ENCODE assay signal across 8 cellular contexts in genomic region chr4:75514131-75514948, GRCh38. TPM values are rescaled to one million over a fixed set of nuclear protein-coding genes. Genes with fewer than 3 reads are reported as not detected.
DNase-seq lines count a peak whose midpoint lies in the region; ATAC-seq and TF ChIP-seq lines count a peak whose summit lies in the region.

RCHY1 (minus strand) TSS chr4:75514403; CDS start chr4:75514286, 117 bp downstream.
THAP6 (plus strand) TSS chr4:75514473; CDS start chr4:75515453, 980 bp downstream.

- H3K9me3 ChIP-seq in T-helper 17 cell (ENCODE audit: control insufficient read depth, low read length, poor library complexity, severe bottlenecking) (no peaks in the 10 kb centered on the region), right atrium auricular region (no peaks in the 10 kb centered on the region), vagina (no peaks in the 10 kb centered on the region)

- peak; percentile 94 for ATAC-seq in HG02885 (IDR thresholded peaks at IDR 0.05; ENCODE audit: poor library complexity, unreplicated experiment)
- peak; percentile 87 for ATAC-seq in T-helper 17 cell

- peaks cover 37% of the 10 kb centered on the region for H3K4me1 Mint-ChIP-seq in T-helper 17 cell

- H3K27me3 ChIP-seq in right atrium auricular region (no peaks in the 10 kb centered on the region), vagina (no peaks in the 10 kb centered on the region)

- intact Hi-C loops in vagina (cut with DNase I), result no loop called here

- TF ChIP-seq POLR2A in GM15510 (IDR thresholded peaks at IDR 0.05; ENCODE audit: borderline replicate concordance, extremely low read depth, insufficient read length), result peak; percentile 92
- TF ChIP-seq POLR2A in vagina (IDR thresholded peaks at IDR 0.05), result peak in 1 of 2 donors; percentile 43

- H3K27ac Mint-ChIP-seq in T-helper 17 cell, result no peak within 1 kb of the TSS

- no peaks in the 10 kb centered on the region for H3K27me3 Mint-ChIP-seq in T-helper 17 cell

- H3K36me3 Mint-ChIP-seq in T-helper 17 cell (ENCODE audit: low read depth), result peaks cover 5% of the 10 kb centered on the region

- H3K36me3 ChIP-seq in right atrium auricular region (peaks cover 12% of the 10 kb centered on the region), vagina (peaks cover 0 to 13% of the 10 kb centered on the region in 2 donors)

- H3K4me1 ChIP-seq in right atrium auricular region (peaks cover 0 to 47% of the 10 kb centered on the region in 2 donors), vagina (peaks cover 58% of the 10 kb centered on the region)

- TF ChIP-seq CTCF in right atrium auricular region (IDR thresholded peaks at IDR 0.05) (peak in 1 of 2 donors; percentile 23), vagina (IDR thresholded peaks at IDR 0.05) (no peak)

- H3K4me3 ChIP-seq in right atrium auricular region, result peak within 1 kb of the TSS; percentile 72 to 85
- peak within 1 kb of the TSS; percentile 79 to 93 for H3K4me3 ChIP-seq in vagina

- no peak within 1 kb of the TSS for H3K4me3 Mint-ChIP-seq in T-helper 17 cell

- DNase-seq in NCI-H1694 treated with DMSO at 0.1 percent for 48 hours (lab: John Stamatoyannopoulos, UW), result peak; percentile 89
- peak; percentile 86 to 88 (median 87) for DNase-seq in T-helper 17 cell
- DNase-seq in amygdala (lab: John Stamatoyannopoulos, UW), result peak; percentile 77 to 98 (median 92)
- DNase-seq in right atrium auricular region (ENCODE audit: low spot score), result peak; percentile 96
- DNase-seq in putamen (ENCODE audit: low spot score), result peak; percentile 96
- peak; percentile 94 to 97 for DNase-seq in vagina (ENCODE audit: extremely low spot score in 2 of 2)

- H3K27ac ChIP-seq in right atrium auricular region (peak within 1 kb of the TSS; percentile 97 to 98), vagina (peak within 1 kb of the TSS; percentile 98)

RNA-seq across cellular contexts. Expression of gene RCHY1, which starts in this region (rescaled TPM):
- total RNA-seq in T-helper 17 cell (10 to 100 TPM; 29.0 to 41.0 TPM), right atrium auricular region (10 to 100 TPM; 28.6 to 36.3 TPM), vagina (17.2 TPM)

RNA-seq across cellular contexts. Expression of gene THAP6, which starts in this region (rescaled TPM):
- total RNA-seq in T-helper 17 cell (10 to 100 TPM; 24.8 to 25.4 TPM), right atrium auricular region (10 to 100 TPM; 10.1 to 13.8 TPM), vagina (16.7 TPM)

Comparison
In these comparisons a context has a peak if more than half of its experiments do, and no peak if none do; other contexts are left out.
1. Peak in every context shown above with its lines: DNase-seq, ATAC-seq, H3K4me3 ChIP-seq and H3K27ac ChIP-seq.